Comparison of ENCODE assay signal across 18 cellular contexts in the genomic region with DNA sequence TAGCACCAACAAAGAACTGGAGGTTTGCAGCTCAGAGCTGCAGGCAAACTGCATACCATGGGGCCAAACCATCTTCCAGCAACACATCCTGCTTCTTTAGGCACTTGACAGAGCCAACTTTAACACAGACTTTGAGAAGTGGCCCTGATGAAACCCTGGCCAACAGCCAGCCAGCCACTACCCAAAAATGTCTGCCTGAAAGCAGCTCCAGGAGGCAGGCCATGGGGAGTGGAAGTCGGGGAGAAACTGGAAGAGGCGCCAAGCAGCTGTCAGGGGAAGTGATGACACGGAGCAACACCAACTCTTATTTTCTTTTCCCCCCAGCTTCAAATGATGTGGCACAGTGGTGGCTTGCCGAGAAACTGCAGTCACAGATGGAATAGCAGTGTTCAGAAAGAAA.
DNase-seq lines count a peak whose midpoint lies in the region; ATAC-seq and TF ChIP-seq lines count a peak whose summit lies in the region.
"Had no signal": no experiment of that assay in that cellular context is flagged by ENCODE, and none has a peak within 500 bp of the region (broad histone marks: within the 10 kb centered on the region; RNA-seq: fewer than 3 reads in every experiment).

No MANE protein-coding gene starts in this region.

- peak overlapping the region in 2 of 7 donors; percentile 57 to 63 for H3K27ac Mint-ChIP-seq in CD14-positive monocyte
- H3K27ac Mint-ChIP-seq: CD4-positive, alpha-beta memory T cell had no signal

- H3K4me2 ChIP-seq in smooth muscle cell: no peak overlapping the region
- H3K4me2 ChIP-seq: A549 had no signal

- no peak for TF ChIP-seq CTCF in CD14-positive monocyte (IDR thresholded peaks at IDR 0.05)
- TF ChIP-seq CTCF in fibroblast of the aortic adventitia (IDR thresholded peaks at IDR 0.05; ENCODE audit: insufficient read depth, low read length): no peak
- TF ChIP-seq CTCF in smooth muscle cell (IDR thresholded peaks at IDR 0.05; ENCODE audit: borderline replicate concordance, insufficient read depth, poor library complexity, severe bottlenecking): no peak

- H2AFZ ChIP-seq in smooth muscle cell (ENCODE audit: low read depth): no peak overlapping the region
- H2AFZ ChIP-seq: GM23248 had no signal

- ATAC-seq in left ventricle myocardium superior (peak; percentile 69), HG02678 (IDR thresholded peaks at IDR 0.05; ENCODE audit: unreplicated experiment) (no peak), GM18907 (IDR thresholded peaks at IDR 0.05; ENCODE audit: unreplicated experiment) (no peak)
- ATAC-seq: A549 had no signal

- H3K36me3 Mint-ChIP-seq in CD14-positive monocyte: no peaks in the 10 kb centered on the region

- H3K4me3 Mint-ChIP-seq in CD14-positive monocyte: no peak overlapping the region
- H3K4me3 Mint-ChIP-seq: CD4-positive, alpha-beta memory T cell had no signal

- peak; percentile 15 for DNase-seq in NCI-H2171 treated with DMSO at 0.1 percent for 48 hours (lab: John Stamatoyannopoulos, UW)
- no peak for DNase-seq in NCI-H2171 (lab: John Stamatoyannopoulos, UW)
- DNase-seq in CD14-positive monocyte (ENCODE audit: low spot score): peak; percentile 47
- DNase-seq in fibroblast of the aortic adventitia (ENCODE audit: low read depth): peak; percentile 12
- DNase-seq in left ventricle myocardium superior: no peak
- DNase-seq in smooth muscle cell (lab: John Stamatoyannopoulos, UW; ENCODE audit: unreplicated experiment): no peak
- DNase-seq: AML-193; CD4-positive, alpha-beta memory T cell; DMS153; DMS79 treated with DMSO at 0.1 percent for 48 hours; GF-D8; GM23248 had no signal

- WGBS in smooth muscle cell (ENCODE audit: low lambda C conversion rate): 94% methylated on average over 4 of the region's 4 CpGs

- H3F3A ChIP-seq in smooth muscle cell (ENCODE audit: low read depth): no peaks in the 10 kb centered on the region

- peaks cover 0 to 18% (median 7%) of the 10 kb centered on the region in 7 donors for H3K9me3 Mint-ChIP-seq in CD14-positive monocyte

- H3K27ac ChIP-seq in smooth muscle cell (ENCODE audit: low read depth): no peak overlapping the region
- H3K27ac ChIP-seq: 22Rv1, A549, C4-2B, GM23248 had no signal

- no peaks in the 10 kb centered on the region for H3K36me3 ChIP-seq in smooth muscle cell (ENCODE audit: low read depth)
- H3K36me3 ChIP-seq: HAP-1 had no signal

- no peaks in the 10 kb centered on the region for H3K9me3 ChIP-seq in smooth muscle cell (replicated peaks; ENCODE audit: low read depth)
- H3K9me3 ChIP-seq: HAP-1 had no signal

- H3K9ac ChIP-seq in smooth muscle cell (ENCODE audit: low read depth): no peak overlapping the region
- H3K9ac ChIP-seq: GM23248 had no signal

- H3K4me3 ChIP-seq in fibroblast of the aortic adventitia (ENCODE audit: low read depth, low read length) (no peak overlapping the region), smooth muscle cell (no peak overlapping the region)
- H3K4me3 ChIP-seq: A549, GM23248, HAP-1 had no signal

- no peaks in the 10 kb centered on the region for H3K79me2 ChIP-seq in smooth muscle cell (ENCODE audit: low read depth)

- intact Hi-C loops in CD14-positive monocyte (cut with micrococcal nuclease) (no loop called here), left ventricle myocardium superior (cut with micrococcal nuclease) (no loop called here)

- H3K4me1 ChIP-seq in smooth muscle cell (ENCODE audit: low read depth): peaks cover 8% of the 10 kb centered on the region
- H3K4me1 ChIP-seq: A549, HAP-1 had no signal

- H4K20me1 ChIP-seq in smooth muscle cell (ENCODE audit: low read depth): no peaks in the 10 kb centered on the region

- H3K27me3 ChIP-seq in smooth muscle cell (ENCODE audit: low read depth): no peaks in the 10 kb centered on the region

- H3K4me1 Mint-ChIP-seq in CD14-positive monocyte: peaks cover 62% of the 10 kb centered on the region

- H3K27me3 Mint-ChIP-seq in CD14-positive monocyte (ENCODE audit: low read depth in 3 of 3): peaks cover 2 to 5% (median 4%) of the 10 kb centered on the region in 3 donors

Comparison
In these comparisons a context has a peak if more than half of its experiments do, and no peak if none do; other contexts are left out.
1. DNase-seq: peak in NCI-H2171 treated with DMSO at 0.1 percent for 48 hours (single experiment), CD14-positive monocyte (single experiment) and fibroblast of the aortic adventitia (single experiment); none in NCI-H2171 (single experiment), left ventricle myocardium superior (single experiment) and smooth muscle cell (single experiment).